1 cellular context compared by ENCODE assay signal in genomic region chr3:119795849-119796248, GRCh38.
TF ChIP-seq lines count a peak whose summit lies in the region.

No MANE protein-coding gene starts in this region.

TF ChIP-seq in HepG2, 621 proteins besides CTCF, POLR2A, EP300 and RAD21 (continued from another document and continues in another):
- TF ChIP-seq PAXIP1 (CRISPR knock-in tag; conservative IDR thresholded peaks at IDR 0.05): peak; percentile 84
- 0 out of 2 replicates have a peak, but pooled peaks have one; percentile 55 for TF ChIP-seq ZNF281 (CRISPR knock-in tag; IDR thresholded peaks at IDR 0.05; ENCODE audit: borderline replicate concordance)
- no peak for TF ChIP-seq SIX4 (CRISPR knock-in tag; IDR thresholded peaks at IDR 0.05)
- no peak for TF ChIP-seq ZNF850 (CRISPR knock-in tag; conservative IDR thresholded peaks at IDR 0.05)
- no peak for TF ChIP-seq ISX (CRISPR knock-in tag; conservative IDR thresholded peaks at IDR 0.05)
- TF ChIP-seq RFXAP (CRISPR knock-in tag; IDR thresholded peaks at IDR 0.05; ENCODE audit: borderline replicate concordance): 0 out of 2 replicates have a peak, but pooled peaks have one; percentile 52
- peak; percentile 98 for TF ChIP-seq ZNF263 (CRISPR knock-in tag; IDR thresholded peaks at IDR 0.05)
- no peak for TF ChIP-seq RFX3 (CRISPR knock-in tag; IDR thresholded peaks at IDR 0.05)
- no peak for TF ChIP-seq ZNF724P (CRISPR knock-in tag; IDR thresholded peaks at IDR 0.05; ENCODE audit: borderline replicate concordance)
- no peak for TF ChIP-seq CC2D1A (CRISPR knock-in tag; IDR thresholded peaks at IDR 0.05)
- TF ChIP-seq AKAP8 (CRISPR knock-in tag; IDR thresholded peaks at IDR 0.05): no peak
- peak; percentile 33; the same call in 1 of the 2 replicates for TF ChIP-seq MED1 (CRISPR knock-in tag; IDR thresholded peaks at IDR 0.05)
- TF ChIP-seq ZNF225 (CRISPR knock-in tag; IDR thresholded peaks at IDR 0.05): no peak
- TF ChIP-seq DPF2 (CRISPR knock-in tag; IDR thresholded peaks at IDR 0.05; ENCODE audit: borderline replicate concordance, low read depth): peak; percentile 51; the same call in 1 of the 2 replicates
- no peak for TF ChIP-seq ZSCAN25 (CRISPR knock-in tag; IDR thresholded peaks at IDR 0.05)
- peak; percentile 34; the same call in 1 of the 2 replicates for TF ChIP-seq MIXL1 (CRISPR knock-in tag; IDR thresholded peaks at IDR 0.05)
- peak; percentile 14 for TF ChIP-seq RBM22 (optimal IDR thresholded peaks at IDR 0.05; ENCODE audit: low read length)
- TF ChIP-seq, protein P1, sequence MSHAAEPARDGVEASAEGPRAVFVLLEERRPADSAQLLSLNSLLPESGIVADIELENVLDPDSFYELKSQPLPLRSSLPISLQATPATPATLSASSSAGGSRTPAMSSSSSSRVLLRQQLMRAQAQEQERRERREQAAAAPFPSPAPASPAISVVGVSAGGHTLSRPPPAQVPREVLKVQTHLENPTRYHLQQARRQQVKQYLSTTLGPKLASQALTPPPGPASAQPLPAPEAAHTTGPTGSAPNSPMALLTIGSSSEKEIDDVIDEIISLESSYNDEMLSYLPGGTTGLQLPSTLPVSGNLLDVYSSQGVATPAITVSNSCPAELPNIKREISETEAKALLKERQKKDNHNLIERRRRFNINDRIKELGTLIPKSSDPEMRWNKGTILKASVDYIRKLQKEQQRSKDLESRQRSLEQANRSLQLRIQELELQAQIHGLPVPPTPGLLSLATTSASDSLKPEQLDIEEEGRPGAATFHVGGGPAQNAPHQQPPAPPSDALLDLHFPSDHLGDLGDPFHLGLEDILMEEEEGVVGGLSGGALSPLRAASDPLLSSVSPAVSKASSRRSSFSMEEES (CRISPR knock-in tag; IDR thresholded peaks at IDR 0.05): no peak
- no peak for TF ChIP-seq ZNF7 (CRISPR knock-in tag; IDR thresholded peaks at IDR 0.05)
- no peak for TF ChIP-seq EED (CRISPR knock-in tag; IDR thresholded peaks at IDR 0.05)
- no peak for TF ChIP-seq ZNF124 (CRISPR knock-in tag; IDR thresholded peaks at IDR 0.05)
- TF ChIP-seq ZNF180 (CRISPR knock-in tag; IDR thresholded peaks at IDR 0.05; ENCODE audit: borderline replicate concordance, low read depth): no peak
- no peak for TF ChIP-seq GATAD1 (CRISPR knock-in tag; IDR thresholded peaks at IDR 0.05)
- 0 out of 2 replicates have a peak, but pooled peaks have one; percentile 24 for TF ChIP-seq POGZ (CRISPR knock-in tag; IDR thresholded peaks at IDR 0.05)
- TF ChIP-seq, protein P2, sequence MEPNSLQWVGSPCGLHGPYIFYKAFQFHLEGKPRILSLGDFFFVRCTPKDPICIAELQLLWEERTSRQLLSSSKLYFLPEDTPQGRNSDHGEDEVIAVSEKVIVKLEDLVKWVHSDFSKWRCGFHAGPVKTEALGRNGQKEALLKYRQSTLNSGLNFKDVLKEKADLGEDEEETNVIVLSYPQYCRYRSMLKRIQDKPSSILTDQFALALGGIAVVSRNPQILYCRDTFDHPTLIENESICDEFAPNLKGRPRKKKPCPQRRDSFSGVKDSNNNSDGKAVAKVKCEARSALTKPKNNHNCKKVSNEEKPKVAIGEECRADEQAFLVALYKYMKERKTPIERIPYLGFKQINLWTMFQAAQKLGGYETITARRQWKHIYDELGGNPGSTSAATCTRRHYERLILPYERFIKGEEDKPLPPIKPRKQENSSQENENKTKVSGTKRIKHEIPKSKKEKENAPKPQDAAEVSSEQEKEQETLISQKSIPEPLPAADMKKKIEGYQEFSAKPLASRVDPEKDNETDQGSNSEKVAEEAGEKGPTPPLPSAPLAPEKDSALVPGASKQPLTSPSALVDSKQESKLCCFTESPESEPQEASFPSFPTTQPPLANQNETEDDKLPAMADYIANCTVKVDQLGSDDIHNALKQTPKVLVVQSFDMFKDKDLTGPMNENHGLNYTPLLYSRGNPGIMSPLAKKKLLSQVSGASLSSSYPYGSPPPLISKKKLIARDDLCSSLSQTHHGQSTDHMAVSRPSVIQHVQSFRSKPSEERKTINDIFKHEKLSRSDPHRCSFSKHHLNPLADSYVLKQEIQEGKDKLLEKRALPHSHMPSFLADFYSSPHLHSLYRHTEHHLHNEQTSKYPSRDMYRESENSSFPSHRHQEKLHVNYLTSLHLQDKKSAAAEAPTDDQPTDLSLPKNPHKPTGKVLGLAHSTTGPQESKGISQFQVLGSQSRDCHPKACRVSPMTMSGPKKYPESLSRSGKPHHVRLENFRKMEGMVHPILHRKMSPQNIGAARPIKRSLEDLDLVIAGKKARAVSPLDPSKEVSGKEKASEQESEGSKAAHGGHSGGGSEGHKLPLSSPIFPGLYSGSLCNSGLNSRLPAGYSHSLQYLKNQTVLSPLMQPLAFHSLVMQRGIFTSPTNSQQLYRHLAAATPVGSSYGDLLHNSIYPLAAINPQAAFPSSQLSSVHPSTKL (CRISPR knock-in tag; IDR thresholded peaks at IDR 0.05): peak; percentile 76
- peak; percentile 28; the same call in 1 of the 2 replicates for TF ChIP-seq ZNF629 (CRISPR knock-in tag; conservative IDR thresholded peaks at IDR 0.05)
- no peak for TF ChIP-seq ZFP37 (CRISPR knock-in tag; IDR thresholded peaks at IDR 0.05; ENCODE audit: borderline replicate concordance)
- TF ChIP-seq, protein P3, sequence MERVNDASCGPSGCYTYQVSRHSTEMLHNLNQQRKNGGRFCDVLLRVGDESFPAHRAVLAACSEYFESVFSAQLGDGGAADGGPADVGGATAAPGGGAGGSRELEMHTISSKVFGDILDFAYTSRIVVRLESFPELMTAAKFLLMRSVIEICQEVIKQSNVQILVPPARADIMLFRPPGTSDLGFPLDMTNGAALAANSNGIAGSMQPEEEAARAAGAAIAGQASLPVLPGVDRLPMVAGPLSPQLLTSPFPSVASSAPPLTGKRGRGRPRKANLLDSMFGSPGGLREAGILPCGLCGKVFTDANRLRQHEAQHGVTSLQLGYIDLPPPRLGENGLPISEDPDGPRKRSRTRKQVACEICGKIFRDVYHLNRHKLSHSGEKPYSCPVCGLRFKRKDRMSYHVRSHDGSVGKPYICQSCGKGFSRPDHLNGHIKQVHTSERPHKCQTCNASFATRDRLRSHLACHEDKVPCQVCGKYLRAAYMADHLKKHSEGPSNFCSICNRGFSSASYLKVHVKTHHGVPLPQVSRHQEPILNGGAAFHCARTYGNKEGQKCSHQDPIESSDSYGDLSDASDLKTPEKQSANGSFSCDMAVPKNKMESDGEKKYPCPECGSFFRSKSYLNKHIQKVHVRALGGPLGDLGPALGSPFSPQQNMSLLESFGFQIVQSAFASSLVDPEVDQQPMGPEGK (CRISPR knock-in tag; IDR thresholded peaks at IDR 0.05): peak; percentile 24; the same call in 1 of the 2 replicates
- TF ChIP-seq ZNF253 (CRISPR knock-in tag; IDR thresholded peaks at IDR 0.05; ENCODE audit: borderline replicate concordance): no peak
- no peak for TF ChIP-seq ATF5 (CRISPR knock-in tag; IDR thresholded peaks at IDR 0.05; ENCODE audit: low read depth)
- TF ChIP-seq CHD2 (IDR thresholded peaks at IDR 0.05; ENCODE audit: low read depth, low read length): no peak
- TF ChIP-seq FOXJ3 (CRISPR knock-in tag; IDR thresholded peaks at IDR 0.05; ENCODE audit: borderline replicate concordance): 0 out of 2 replicates have a peak, but pooled peaks have one; percentile 30
- TF ChIP-seq NFE2 (CRISPR knock-in tag; IDR thresholded peaks at IDR 0.05): no peak
- TF ChIP-seq REST (IDR thresholded peaks at IDR 0.05; ENCODE audit: borderline replicate concordance in 1 of 2, low read depth in 1 of 2, low read length in 2 of 2): 0 out of 4 replicates have a peak, but pooled peaks of 1 of the 2 experiments have one; percentile 18
- TF ChIP-seq ZNF317 (CRISPR knock-in tag; IDR thresholded peaks at IDR 0.05): 0 out of 2 replicates have a peak, but pooled peaks have one; percentile 45
- peak; percentile 71 for TF ChIP-seq FOXA3 (CRISPR knock-in tag; IDR thresholded peaks at IDR 0.05)
- no peak for TF ChIP-seq ZNF720 (CRISPR knock-in tag; IDR thresholded peaks at IDR 0.05)
- no peak for TF ChIP-seq ZNF350 (CRISPR knock-in tag; IDR thresholded peaks at IDR 0.05; ENCODE audit: borderline replicate concordance, low read depth)
